ENCODE assay signal across 8 cellular contexts in genomic region chr9:19464764-19465570, GRCh38. TPM values are rescaled to one million over a fixed set of nuclear protein-coding genes. Genes with fewer than 3 reads are reported as not detected.
DNase-seq lines count a peak whose midpoint lies in the region; ATAC-seq and TF ChIP-seq lines count a peak whose summit lies in the region.

No MANE protein-coding gene starts in this region.

- peak overlapping the region; percentile 55 for H3K4me3 ChIP-seq in CD4-positive, CD25-positive, alpha-beta regulatory T cell (ENCODE audit: low read depth, low read length)

- H3K4me3 Mint-ChIP-seq in CD4-positive, CD25-positive, alpha-beta regulatory T cell, result peak overlapping the region; percentile 46 to 91 (median 89)

- no peaks in the 10 kb centered on the region for H3K9me3 Mint-ChIP-seq in CD4-positive, CD25-positive, alpha-beta regulatory T cell

- no peak overlapping the region for H3K27ac ChIP-seq in CD4-positive, CD25-positive, alpha-beta regulatory T cell (ENCODE audit: insufficient read depth, low read length, poor library complexity, severe bottlenecking)

- peak in 1 of 3 donors; percentile 32 for TF ChIP-seq CTCF in omental fat pad (IDR thresholded peaks at IDR 0.05)

- H3K27ac Mint-ChIP-seq in CD4-positive, CD25-positive, alpha-beta regulatory T cell, result no peak overlapping the region

- H3K36me3 ChIP-seq in CD4-positive, CD25-positive, alpha-beta regulatory T cell (ENCODE audit: control insufficient read depth, insufficient read depth, low read length), result no peaks in the 10 kb centered on the region

- H3K4me1 Mint-ChIP-seq in CD4-positive, CD25-positive, alpha-beta regulatory T cell, result peaks cover 0 to 12% (median 4%) of the 10 kb centered on the region in 4 donors

- no peaks in the 10 kb centered on the region for H3K9me3 ChIP-seq in CD4-positive, CD25-positive, alpha-beta regulatory T cell (ENCODE audit: control insufficient read depth in 2 of 2, low read length in 2 of 2)

- peaks cover 4% of the 10 kb centered on the region for H3K4me1 ChIP-seq in CD4-positive, CD25-positive, alpha-beta regulatory T cell (ENCODE audit: control insufficient read depth, insufficient read depth, low read length, poor library complexity, severe bottlenecking)

- no peaks in the 10 kb centered on the region for H3K36me3 Mint-ChIP-seq in CD4-positive, CD25-positive, alpha-beta regulatory T cell

- ATAC-seq in CD4-positive, CD25-positive, alpha-beta regulatory T cell (ENCODE audit: low read depth in 2 of 2), result peak; percentile 86 to 87
- peak; percentile 91 for ATAC-seq in GM19395 (IDR thresholded peaks at IDR 0.05; ENCODE audit: unreplicated experiment)
- peak; percentile 81 for ATAC-seq in HG03469 (IDR thresholded peaks at IDR 0.05; ENCODE audit: unreplicated experiment)
- ATAC-seq in omental fat pad (ENCODE audit: low FRiP score), result peak; percentile 93

- DNase-seq in CD4-positive, CD25-positive, alpha-beta regulatory T cell, result peak; percentile 42 to 79 (median 71)
- peak; percentile 52 for DNase-seq in RPMI7951 (ENCODE audit: low read depth)
- DNase-seq in activated gamma-delta T cell treated with anti-CD3 and anti-CD28 coated beads, Interleukin-2, amount 50 U/mL, for 16 hours (ENCODE audit: low read depth), result peak; percentile 45
- peak; percentile 81 for DNase-seq in glomerular visceral epithelial cell (ENCODE audit: extremely low spot score)
- peak; percentile 57 for DNase-seq in omental fat pad (ENCODE audit: low spot score)
- peak; percentile 73 for DNase-seq in superior temporal gyrus (ENCODE audit: extremely low spot score)

- no peaks in the 10 kb centered on the region for H3K27me3 ChIP-seq in CD4-positive, CD25-positive, alpha-beta regulatory T cell (ENCODE audit: control insufficient read depth, insufficient read depth, low read length)

- H3K27me3 Mint-ChIP-seq in CD4-positive, CD25-positive, alpha-beta regulatory T cell, result peaks cover 8% of the 10 kb centered on the region

RNA-seq across cellular contexts. Expression of gene ACER2, which starts 56.2 kb away (rescaled TPM):
- total RNA-seq in CD4-positive, CD25-positive, alpha-beta regulatory T cell, result 2.9 TPM
- 1 to 10 TPM in 1 of 4 donors, under 1 TPM in 3; 0.21 to 1.2 (median 0.80) TPM for polyA plus RNA-seq in CD4-positive, CD25-positive, alpha-beta regulatory T cell
- 1.5 and 2.3 TPM in 2 replicates for total RNA-seq in RPMI7951 (2014; rRNA removed; shearing (Covaris generic))
- total RNA-seq in omental fat pad, result 10 to 100 TPM; 10.4 to 38.1 (median 20.9) TPM
